In the genomic region with DNA sequence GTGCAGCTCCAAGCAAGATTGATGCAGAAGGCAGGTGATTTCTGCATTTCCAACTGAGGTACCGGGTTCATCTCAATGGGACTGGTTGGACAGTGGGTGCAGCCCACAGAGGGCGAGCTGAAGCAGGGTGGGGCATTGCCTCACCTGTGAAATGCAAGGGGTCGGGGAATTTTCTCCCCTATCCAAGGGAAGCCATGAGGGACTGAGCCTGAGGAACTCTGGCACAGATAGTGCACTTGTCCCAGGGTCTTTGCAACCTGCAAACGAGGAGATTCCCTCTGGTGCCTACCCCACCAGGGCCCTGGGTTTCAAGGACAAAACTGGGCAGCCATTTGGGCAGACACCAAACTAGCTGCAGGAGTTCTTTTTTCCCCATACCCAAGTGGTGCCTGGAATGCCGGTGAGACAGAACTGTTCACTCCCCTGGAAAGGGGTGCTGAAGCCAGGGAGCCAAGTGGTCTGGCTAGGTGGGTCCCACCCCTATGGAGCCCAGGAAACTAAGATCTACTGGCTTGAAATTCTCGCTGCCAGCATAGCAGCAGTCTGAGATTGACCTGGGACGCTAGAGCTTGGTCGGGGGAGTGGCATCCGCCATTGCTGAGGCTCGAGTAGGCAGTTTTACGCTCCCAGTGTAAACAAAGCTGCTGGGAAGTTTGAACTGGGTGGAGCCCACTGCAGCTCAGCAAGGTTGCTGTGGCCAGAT, we compare ENCODE assay signal across 9 cellular contexts. TPM values are rescaled to one million over a fixed set of nuclear protein-coding genes. Genes with fewer than 3 reads are reported as not detected.
DNase-seq lines count a peak whose midpoint lies in the region; ATAC-seq, FAIRE-seq and TF ChIP-seq lines count a peak whose summit lies in the region.
"Not testable (repeated sequence)": the region's sequence is repeated elsewhere in the genome, so short reads cannot be mapped to it uniquely, and the experiment has no call there.
"Had no signal": no experiment of that assay in that cellular context is flagged by ENCODE, and none has a peak within 500 bp of the region (broad histone marks: within the 10 kb centered on the region; RNA-seq: fewer than 3 reads in every experiment).

No MANE protein-coding gene starts in this region.

- H3K27me3 Mint-ChIP-seq in Caco-2 (ENCODE audit: insufficient read depth, unreplicated experiment) = not testable (repeated sequence)

- not testable (repeated sequence) for H3K4me3 ChIP-seq in Caco-2 (ENCODE audit: low read depth, low read length); HEK293 (ENCODE audit: low read depth, low read length); hepatocyte; mucosa of descending colon; small intestine (ENCODE audit: low read depth in 1 of 2, low read length in 2 of 2)
- H3K4me3 ChIP-seq in SJCRH30 = 0 out of 2 replicates have a peak overlapping the region, but pooled peaks have one; percentile 15

- H4K20me1 ChIP-seq in hepatocyte (ENCODE audit: insufficient read depth, poor library complexity, severe bottlenecking) = not testable (repeated sequence)

- peak overlapping the region; percentile 31 for H3K4me3 Mint-ChIP-seq in Caco-2 (ENCODE audit: unreplicated experiment)

- H3K36me3 Mint-ChIP-seq in Caco-2 (ENCODE audit: insufficient read depth, unreplicated experiment) = not testable (repeated sequence)

- peaks cover 10% of the 10 kb centered on the region; the same call in 1 of the 2 replicates for H3K4me1 ChIP-seq in Caco-2
- not testable (repeated sequence) for H3K4me1 ChIP-seq in HEK293 (ENCODE audit: control insufficient read depth, insufficient read depth, low read length); SJCRH30; hepatocyte (ENCODE audit: insufficient read depth); mucosa of descending colon (ENCODE audit: low read depth); small intestine (ENCODE audit: control insufficient read depth in 2 of 2, insufficient read depth in 1 of 2, low read depth in 1 of 2, low read length in 1 of 2)

- H3K36me3 ChIP-seq in Caco-2 (ENCODE audit: control insufficient read depth, insufficient read depth, low read length); HEK293 (ENCODE audit: control insufficient read depth in 2 of 2, insufficient read depth in 1 of 2, low read length in 2 of 2); SJCRH30; hepatocyte (replicated peaks; ENCODE audit: insufficient read depth, low read depth); mucosa of descending colon (ENCODE audit: low read depth); small intestine (ENCODE audit: control insufficient read depth in 2 of 2, insufficient read depth in 2 of 2, low read length in 2 of 2): not testable (repeated sequence)

- H3K9me2 ChIP-seq in hepatocyte (replicated peaks; ENCODE audit: insufficient read depth) = not testable (repeated sequence)

- FAIRE-seq in small intestine (lab: Jason Lieb, UNC) = not testable (repeated sequence)

- not testable (repeated sequence) for BruUV-seq in Caco-2 (replicated peaks; lab: Mats Ljungman, UMichigan)

- H3K27ac ChIP-seq in HEK293 (ENCODE audit: extremely low read depth, low read depth, low read length); SJCRH30; hepatocyte; small intestine (ENCODE audit: low read depth in 1 of 2, low read length in 1 of 2): not testable (repeated sequence)

- intact Hi-C loops in Caco-2 (cut with micrococcal nuclease; ENCODE audit: unreplicated experiment); mucosa of descending colon (cut with DNase I, micrococcal nuclease): not testable (repeated sequence)

- H2AFZ ChIP-seq in hepatocyte = not testable (repeated sequence)

- DNase-seq in Caco-2 (peak; percentile 53 to 62), NCI-H146 treated with DMSO at 0.1 percent for 48 hours (lab: John Stamatoyannopoulos, UW; ENCODE audit: unreplicated experiment) (peak; percentile 5), NCI-H510A treated with DMSO at 0.1 percent for 48 hours (lab: John Stamatoyannopoulos, UW) (peak; percentile 35), hepatocyte (ENCODE audit: low spot score) (peak; percentile 55), mucosa of descending colon (peak; percentile 72 to 81 (median 78)), small intestine (peak; percentile 85)
- DNase-seq in SJCRH30 = not testable (repeated sequence)

- not testable (repeated sequence) for H3K9me3 Mint-ChIP-seq in Caco-2 (ENCODE audit: unreplicated experiment)

- WGBS in hepatocyte (ENCODE audit: low lambda C conversion rate, missing lambda C conversion rate) = 69% methylated on average over 11 of the region's 11 CpGs
- WGBS in small intestine, 3 donors = 40 to 63% (median 60%) methylated on average over 11 of the region's 11 CpGs

- not testable (repeated sequence) for H3K79me2 ChIP-seq in hepatocyte

- CTCF ChIA-PET in Caco-2 (lab: Charles Lee) (interaction anchor here (1.3 to 1.7 kb wide), 2 partner anchors 100 to 146 kb away, joined by 3 to 7 read pairs; no protein-coding TSS in a partner anchor), HEK293 (lab: Yijun Ruan, JAX) (interaction anchor here (0.7 kb wide), 1 partner anchor 15 kb away, joined by 3 read pairs; no protein-coding TSS in a partner anchor)

- TF ChIP-seq CTCF in Caco-2 (IDR thresholded peaks at IDR 0.05; ENCODE audit: insufficient read depth in 1 of 2, low read depth in 1 of 2, low read length in 1 of 2, severe bottlenecking in 1 of 2, unreplicated experiment in 1 of 2); HEK293 (tag by site-specific recombination; IDR thresholded peaks at IDR 0.05); hepatocyte (IDR thresholded peaks at IDR 0.05; ENCODE audit: poor library complexity); mucosa of descending colon (IDR thresholded peaks at IDR 0.05): not testable (repeated sequence)

- H3K27ac Mint-ChIP-seq in Caco-2 (ENCODE audit: unreplicated experiment) = peak overlapping the region; percentile 11

- not testable (repeated sequence) for H3K4me1 Mint-ChIP-seq in Caco-2 (ENCODE audit: low read depth, unreplicated experiment)

- ATAC-seq in mucosa of descending colon = peak; percentile 99

- H3K9me3 ChIP-seq in Caco-2; HEK293 (ENCODE audit: control insufficient read depth, insufficient read depth, low read depth, low read length); SJCRH30 (replicated peaks); hepatocyte (ENCODE audit: low read depth); mucosa of descending colon; small intestine (ENCODE audit: control insufficient read depth, low read depth): not testable (repeated sequence)

- not testable (repeated sequence) for H3K27me3 ChIP-seq in Caco-2 (replicated peaks; ENCODE audit: control insufficient read depth, insufficient read depth, low read length); SJCRH30; hepatocyte; small intestine (ENCODE audit: control insufficient read depth in 2 of 2, insufficient read depth in 2 of 2, low read length in 2 of 2)

- POLR2A ChIA-PET in Caco-2 (lab: Charles Lee); HEK293 (lab: Yijun Ruan, JAX): not testable (repeated sequence)

- H3K4me2 ChIP-seq in hepatocyte = not testable (repeated sequence)

TF ChIP-seq in HEK293, 187 proteins besides CTCF, POLR2A, EP300 and RAD21:
- peak; percentile 84 for TF ChIP-seq ZBTB48 (tag by site-specific recombination; IDR thresholded peaks at IDR 0.05)
- TF ChIP-seq, protein P1, sequence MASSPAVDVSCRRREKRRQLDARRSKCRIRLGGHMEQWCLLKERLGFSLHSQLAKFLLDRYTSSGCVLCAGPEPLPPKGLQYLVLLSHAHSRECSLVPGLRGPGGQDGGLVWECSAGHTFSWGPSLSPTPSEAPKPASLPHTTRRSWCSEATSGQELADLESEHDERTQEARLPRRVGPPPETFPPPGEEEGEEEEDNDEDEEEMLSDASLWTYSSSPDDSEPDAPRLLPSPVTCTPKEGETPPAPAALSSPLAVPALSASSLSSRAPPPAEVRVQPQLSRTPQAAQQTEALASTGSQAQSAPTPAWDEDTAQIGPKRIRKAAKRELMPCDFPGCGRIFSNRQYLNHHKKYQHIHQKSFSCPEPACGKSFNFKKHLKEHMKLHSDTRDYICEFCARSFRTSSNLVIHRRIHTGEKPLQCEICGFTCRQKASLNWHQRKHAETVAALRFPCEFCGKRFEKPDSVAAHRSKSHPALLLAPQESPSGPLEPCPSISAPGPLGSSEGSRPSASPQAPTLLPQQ (tag by site-specific recombination; IDR thresholded peaks at IDR 0.05) = 0 out of 2 replicates have a peak, but pooled peaks have one; percentile 32
TF ChIP-seq in HEK293: peak in this region for 2; not testable (repeated sequence) for 185.

RNA-seq across cellular contexts. Expression of gene CD302, which starts 23.9 kb away (rescaled TPM):
- total RNA-seq in Caco-2 (2022) = 7.5 and 7.6 TPM in 2 replicates
- total RNA-seq in SJCRH30 (2014; rRNA removed; shearing (Covaris generic)) = 1.5 and 1.8 TPM in 2 replicates
- 25.2 and 26.0 TPM in 2 replicates for total RNA-seq in hepatocyte
- polyA plus RNA-seq in hepatocyte = 6.0 and 7.1 TPM in 2 replicates
- total RNA-seq in mucosa of descending colon = 10 to 100 TPM in 2 of 3 donors, 1 to 10 TPM in 1; 9.4 to 27.1 (median 16.0) TPM
- polyA plus RNA-seq in small intestine = 10 to 100 TPM; 12.1 to 31.5 (median 14.9) TPM
- total RNA-seq: G401 had no signal
